Comparison of ENCODE assay signal across 2 cellular contexts in the genomic region with DNA sequence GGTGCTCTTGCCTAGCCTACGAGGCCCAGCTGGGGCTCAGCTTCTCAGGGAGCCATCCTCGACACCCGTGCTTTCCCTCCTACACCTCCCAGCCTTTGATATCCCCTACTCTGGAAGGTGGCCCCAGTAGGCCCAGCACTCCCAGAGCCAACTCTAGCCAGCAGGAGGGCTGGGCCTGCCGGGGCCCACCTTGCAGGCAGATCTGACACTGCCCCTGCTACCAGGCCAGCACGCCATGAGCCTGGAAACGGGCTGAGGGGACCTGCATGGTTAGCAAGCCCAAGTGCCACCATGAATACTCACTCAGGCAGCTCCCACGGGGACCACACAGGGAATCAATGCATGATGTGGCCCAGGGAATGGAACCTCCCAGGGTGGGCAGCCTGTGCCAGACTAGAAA.
A peak's percentile ranks its signal among the peaks of the same experiment; 100 is the strongest.
TF ChIP-seq lines count a peak whose summit lies in the region.

No MANE protein-coding gene starts in this region.

TF ChIP-seq in HEK293, 187 proteins besides CTCF, POLR2A, EP300 and RAD21 (continued from another document):
- TF ChIP-seq ZNF692 (tag by site-specific recombination; IDR thresholded peaks at IDR 0.05), result peak; percentile 89
- no peak for TF ChIP-seq ZNF555 (tag by site-specific recombination; conservative IDR thresholded peaks at IDR 0.05)
- peak; percentile 83 for TF ChIP-seq ZFP69B (tag by site-specific recombination; IDR thresholded peaks at IDR 0.05)
- no peak for TF ChIP-seq EGR2 (tag by site-specific recombination; IDR thresholded peaks at IDR 0.05; ENCODE audit: low read depth)
- no peak for TF ChIP-seq ZNF202 (tag by site-specific recombination; IDR thresholded peaks at IDR 0.05; ENCODE audit: borderline replicate concordance)

TF ChIP-seq in H1, 55 proteins besides CTCF, POLR2A, EP300 and RAD21 (continued from another document):
- TF ChIP-seq CBX8 (IDR thresholded peaks at IDR 0.05; ENCODE audit: borderline replicate concordance, low read depth, low read length), result no peak
- no peak for TF ChIP-seq HDAC6 (IDR thresholded peaks at IDR 0.05; ENCODE audit: low read depth, low read length)
